8 cellular contexts compared by ENCODE assay signal in the genomic region with DNA sequence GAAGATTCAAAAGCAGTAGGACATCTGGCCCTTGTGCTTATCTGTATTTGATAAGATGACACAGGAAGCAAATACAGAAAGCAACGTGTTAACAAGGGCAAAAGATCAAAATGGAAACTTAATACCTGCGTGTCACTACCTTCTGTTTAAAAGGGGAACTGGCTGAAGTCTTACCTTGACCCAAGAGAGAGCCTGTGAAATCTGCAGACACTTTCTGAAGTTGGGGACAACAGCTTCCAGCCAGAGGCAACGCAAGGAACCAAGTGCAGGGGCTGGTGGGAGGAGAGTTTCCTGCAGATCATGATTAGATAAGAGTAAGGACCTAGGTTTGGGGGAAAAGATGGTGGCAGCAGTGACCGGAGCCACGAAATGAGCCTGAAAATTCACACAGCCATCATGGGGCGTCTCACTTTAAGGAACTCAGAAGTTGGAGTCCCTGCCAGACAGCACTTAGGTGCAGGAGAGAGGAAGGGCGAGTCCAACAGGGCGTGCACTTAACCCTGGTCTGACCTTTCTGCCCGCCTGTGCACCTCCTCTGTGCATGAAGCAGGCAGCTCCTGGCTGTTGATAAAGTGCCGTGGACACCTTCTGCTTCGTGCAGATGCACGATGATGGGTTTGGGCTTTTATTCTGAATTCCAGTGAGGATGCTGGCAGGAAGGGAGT.
A peak's percentile ranks its signal among the peaks of the same experiment; 100 is the strongest.
DNase-seq lines count a peak whose midpoint lies in the region; ATAC-seq, FAIRE-seq and TF ChIP-seq lines count a peak whose summit lies in the region.

No MANE protein-coding gene starts in this region.

- H3K4me2 ChIP-seq in HCT116 (ENCODE audit: low read length), result peak overlapping the region; percentile 64

- peak overlapping the region; percentile 86 for H3K27ac Mint-ChIP-seq in activated CD8-positive, alpha-beta T cell treated with anti-CD3 and anti-CD28 coated beads, Interleukin-2, amount 10 ng/mL, durations not matched to agents 7 days and 5 days

- H3K27ac ChIP-seq in HCT116 (ENCODE audit: low read depth, low read length), result no peak overlapping the region
- peak overlapping the region; percentile 86 for H3K27ac ChIP-seq in left ventricle myocardium inferior (replicated peaks)
- H3K27ac ChIP-seq in skeletal muscle tissue (ENCODE audit: low read depth, low read length), result peak overlapping the region; percentile 76
- H3K27ac ChIP-seq in brain microvascular endothelial cell, result no peak overlapping the region

- H2AFZ ChIP-seq in HCT116 (ENCODE audit: low read depth, low read length, poor library complexity, severe bottlenecking), result no peak overlapping the region

- H3K9ac ChIP-seq in HCT116 (ENCODE audit: low read length) (peak overlapping the region; percentile 16; the same call in 1 of the 2 replicates), skeletal muscle tissue (ENCODE audit: low read depth in 1 of 3, low read length in 3 of 3) (peak overlapping the region; percentile 43 to 89 (median 63))

- no peak for TF ChIP-seq POLR2A in HCT116 (IDR thresholded peaks at IDR 0.05; ENCODE audit: borderline replicate concordance, extremely low read depth, insufficient read depth, insufficient read length)

- ATAC-seq in HCT116, result peak; percentile 29; the same call in 1 of the 2 replicates
- ATAC-seq in activated CD8-positive, alpha-beta T cell treated with anti-CD3 and anti-CD28 coated beads, Interleukin-2, amount 10 ng/mL, durations not matched to agents 7 days and 5 days, result peak; percentile 26
- ATAC-seq in GM19035 (IDR thresholded peaks at IDR 0.05; ENCODE audit: unreplicated experiment), result no peak
- ATAC-seq in HG03342 (IDR thresholded peaks at IDR 0.05; ENCODE audit: unreplicated experiment), result no peak

- TF ChIP-seq CTCF in HCT116 (IDR thresholded peaks at IDR 0.05 in 2 of 3, conservative IDR thresholded peaks at IDR 0.05 in 1 of 3; ENCODE audit: borderline replicate concordance in 1 of 3, insufficient read depth in 1 of 3, low read depth in 2 of 3, low read length in 2 of 3) (no peak), left ventricle myocardium inferior (IDR thresholded peaks at IDR 0.05; ENCODE audit: borderline replicate concordance) (no peak), brain microvascular endothelial cell (IDR thresholded peaks at IDR 0.05; ENCODE audit: low read depth, low read length, missing control alignments) (no peak)

- no peaks in the 10 kb centered on the region for H3K27me3 Mint-ChIP-seq in activated CD8-positive, alpha-beta T cell treated with anti-CD3 and anti-CD28 coated beads, Interleukin-2, amount 10 ng/mL, durations not matched to agents 7 days and 5 days (ENCODE audit: low read depth)

- TF ChIP-seq RAD21 in HCT116 (IDR thresholded peaks at IDR 0.05; ENCODE audit: low read depth), result no peak

- POLR2A ChIA-PET in HCT116 (lab: Charles Lee), result no interaction called here
- POLR2A ChIA-PET in activated CD8-positive, alpha-beta T cell treated with anti-CD3 and anti-CD28 coated beads, Interleukin-2, amount 10 ng/mL, durations not matched to agents 7 days and 5 days (lab: Charles Lee), result interaction anchor here (0.6 to 21.8 kb wide), 8 partner anchors 9 to 185 kb away, joined by 3 to 737 read pairs (median 4); a partner anchor contains a TSS

- H3K36me3 Mint-ChIP-seq in activated CD8-positive, alpha-beta T cell treated with anti-CD3 and anti-CD28 coated beads, Interleukin-2, amount 10 ng/mL, durations not matched to agents 7 days and 5 days (ENCODE audit: low read depth), result peaks cover 89% of the 10 kb centered on the region

- no peaks in the 10 kb centered on the region for H4K20me1 ChIP-seq in HCT116 (ENCODE audit: insufficient read depth)

- intact Hi-C loops in HCT116 (cut with micrococcal nuclease) (loop anchor here (5.0 kb wide), 1 partner anchor 152 kb away; a partner anchor contains a TSS), left ventricle myocardium inferior (cut with micrococcal nuclease) (loop anchor here (5.0 kb wide), 1 partner anchor 157 kb away; no protein-coding TSS in a partner anchor)

- in situ Hi-C loops in brain microvascular endothelial cell (cut with HindIII; ENCODE audit: low pct_ligation_motif_present, low sequenced_read_pairs), result no loop called here

- no peaks in the 10 kb centered on the region for H3K79me2 ChIP-seq in HCT116 (ENCODE audit: insufficient read depth, low read length)

- H3K9me3 Mint-ChIP-seq in activated CD8-positive, alpha-beta T cell treated with anti-CD3 and anti-CD28 coated beads, Interleukin-2, amount 10 ng/mL, durations not matched to agents 7 days and 5 days (ENCODE audit: insufficient read depth), result peaks cover 12% of the 10 kb centered on the region

- H3K4me1 ChIP-seq in HCT116 (ENCODE audit: control insufficient read depth in 1 of 2, insufficient read depth in 2 of 2, low read length in 2 of 2) (peaks cover 20 to 52% of the 10 kb centered on the region in 2 experiments), left ventricle myocardium inferior (peaks cover 47% of the 10 kb centered on the region), skeletal muscle tissue (ENCODE audit: control insufficient read depth in 3 of 3, insufficient read depth in 3 of 3, low read length in 3 of 3) (peaks cover 55 to 70% (median 62%) of the 10 kb centered on the region in 3 donors)

- H3K4me3 ChIP-seq in HCT116 (replicated peaks in 1 of 2; ENCODE audit: low read depth in 1 of 2, low read length in 2 of 2), result no peak overlapping the region
- peak overlapping the region; percentile 26 for H3K4me3 ChIP-seq in left ventricle myocardium inferior
- peak overlapping the region; percentile 54 to 64 (median 58) for H3K4me3 ChIP-seq in skeletal muscle tissue (ENCODE audit: low read length in 3 of 3)
- H3K4me3 ChIP-seq in brain microvascular endothelial cell (ENCODE audit: low read depth, low read length), result no peak overlapping the region

- RAD21 ChIA-PET in HCT116 (lab: Charles Lee; ENCODE audit: low non-redundant PET in 1 of 2, low total read pairs in 2 of 2, uncharacterized antibody in 2 of 2, unreplicated experiment in 2 of 2), result no interaction called here

- peak overlapping the region; percentile 78 for H3K4me3 Mint-ChIP-seq in activated CD8-positive, alpha-beta T cell treated with anti-CD3 and anti-CD28 coated beads, Interleukin-2, amount 10 ng/mL, durations not matched to agents 7 days and 5 days

- no TSS peak for BruUV-seq in HCT116 (replicated peaks; lab: Mats Ljungman, UMichigan)

- H3K27me3 ChIP-seq in HCT116 (ENCODE audit: insufficient read depth, low read length) (no peaks in the 10 kb centered on the region), left ventricle myocardium inferior (ENCODE audit: low read depth) (no peaks in the 10 kb centered on the region), skeletal muscle tissue (ENCODE audit: control insufficient read depth in 3 of 3, insufficient read depth in 3 of 3, low read length in 3 of 3) (no peaks in the 10 kb centered on the region), brain microvascular endothelial cell (replicated peaks) (no peaks in the 10 kb centered on the region)

- H3K9me2 ChIP-seq in HCT116 (ENCODE audit: insufficient read depth), result no peaks in the 10 kb centered on the region

- CTCF ChIA-PET in HCT116 (lab: Charles Lee), result no interaction called here
- CTCF ChIA-PET in activated CD8-positive, alpha-beta T cell treated with anti-CD3 and anti-CD28 coated beads, Interleukin-2, amount 10 ng/mL, durations not matched to agents 7 days and 5 days (lab: Charles Lee), result interaction anchor here (1.0 to 17.3 kb wide), 15 partner anchors 8 to 229 kb away, joined by 3 to 272 read pairs (median 4); a partner anchor contains a TSS

- H3K36me3 ChIP-seq in HCT116 (ENCODE audit: control insufficient read depth in 1 of 2, insufficient read depth in 2 of 2, low read length in 2 of 2) (no peaks in the 10 kb centered on the region), left ventricle myocardium inferior (peaks cover 10% of the 10 kb centered on the region), skeletal muscle tissue (ENCODE audit: control insufficient read depth in 3 of 3, insufficient read depth in 3 of 3, low read length in 3 of 3) (peaks cover 0 to 2% (median 2%) of the 10 kb centered on the region in 3 donors), brain microvascular endothelial cell (replicated peaks) (no peaks in the 10 kb centered on the region)

- DNase-seq in HCT116 (ENCODE audit: low read depth, low spot score) (no peak), left ventricle myocardium inferior (peak; percentile 56), brain microvascular endothelial cell (no peak), frontal cortex (ENCODE audit: low spot score in 2 of 2) (no peak)
- DNase-seq in activated CD8-positive, alpha-beta T cell treated with anti-CD3 and anti-CD28 coated beads, Interleukin-2, amount 10 ng/mL, durations not matched to agents 7 days and 5 days, result peak; percentile 68

- H3K9me3 ChIP-seq in HCT116 (ENCODE audit: control insufficient read depth in 1 of 2, insufficient read depth in 1 of 2, low read depth in 1 of 2, low read length in 2 of 2), result no peaks in the 10 kb centered on the region
- H3K9me3 ChIP-seq in left ventricle myocardium inferior (replicated peaks), result no peaks in the 10 kb centered on the region
- H3K9me3 ChIP-seq in skeletal muscle tissue (ENCODE audit: control insufficient read depth in 3 of 3, low read length in 3 of 3), result no peaks in the 10 kb centered on the region

- FAIRE-seq in frontal cortex (lab: Jason Lieb, UNC), result no peak

- H3K4me1 Mint-ChIP-seq in activated CD8-positive, alpha-beta T cell treated with anti-CD3 and anti-CD28 coated beads, Interleukin-2, amount 10 ng/mL, durations not matched to agents 7 days and 5 days (ENCODE audit: low read depth), result peaks cover 94% of the 10 kb centered on the region

Comparison
In these comparisons a context has a peak if more than half of its experiments do, and no peak if none do; other contexts are left out.
1. ATAC-seq: peak in HCT116 (single experiment) and activated CD8-positive, alpha-beta T cell treated with anti-CD3 and anti-CD28 coated beads, Interleukin-2, amount 10 ng/mL, durations not matched to agents 7 days and 5 days (single experiment); none in GM19035 (single experiment) and HG03342 (single experiment).
2. DNase-seq: peak in activated CD8-positive, alpha-beta T cell treated with anti-CD3 and anti-CD28 coated beads, Interleukin-2, amount 10 ng/mL, durations not matched to agents 7 days and 5 days (single experiment) and left ventricle myocardium inferior (single experiment); none in HCT116 (single experiment), brain microvascular endothelial cell (single experiment) and frontal cortex (0 of 2).
3. H3K27ac ChIP-seq: peak in left ventricle myocardium inferior (single experiment) and skeletal muscle tissue (single experiment); none in HCT116 (single experiment) and brain microvascular endothelial cell (single experiment).
4. H3K4me3 ChIP-seq: peak in left ventricle myocardium inferior (single experiment) and skeletal muscle tissue (3 of 3); none in HCT116 (0 of 2) and brain microvascular endothelial cell (single experiment).